In genomic region chr17:44198721-44199552, GRCh38 we compare ENCODE assay signal across 8 cellular contexts. TPM values are rescaled to one million over a fixed set of nuclear protein-coding genes. Genes with fewer than 3 reads are reported as not detected.
DNase-seq lines count a peak whose midpoint lies in the region; ATAC-seq and TF ChIP-seq lines count a peak whose summit lies in the region.

No MANE protein-coding gene starts in this region.

- H3K27ac ChIP-seq in 22Rv1 (peak overlapping the region; percentile 97), OCI-LY7 (ENCODE audit: low read depth, low read length, poor library complexity, severe bottlenecking) (peak overlapping the region; percentile 96), fibroblast of lung (ENCODE audit: insufficient read depth, low read length) (peak overlapping the region; percentile 88)
- peak overlapping the region; percentile 83 for H3K27ac ChIP-seq in naive thymus-derived CD4-positive, alpha-beta T cell (ENCODE audit: low read depth, low read length)

- H3K9me3 ChIP-seq in OCI-LY7 (ENCODE audit: low read length) (no peaks in the 10 kb centered on the region), fibroblast of lung (ENCODE audit: control insufficient read depth, insufficient read depth, low read depth, low read length) (no peaks in the 10 kb centered on the region)
- no peaks in the 10 kb centered on the region for H3K9me3 ChIP-seq in naive thymus-derived CD4-positive, alpha-beta T cell (ENCODE audit: control insufficient read depth in 2 of 3, low read length in 3 of 3)

- H3K4me1 ChIP-seq in OCI-LY7 (ENCODE audit: insufficient read depth, low read length, poor library complexity, severe bottlenecking), result peaks cover 45% of the 10 kb centered on the region
- H3K4me1 ChIP-seq in fibroblast of lung (ENCODE audit: control insufficient read depth, extremely low read depth, insufficient read depth, low read length), result peaks cover 22% of the 10 kb centered on the region
- H3K4me1 ChIP-seq in naive thymus-derived CD4-positive, alpha-beta T cell (ENCODE audit: control insufficient read depth in 2 of 2, insufficient read depth in 2 of 2, low read length in 2 of 2), result peaks cover 25 to 33% of the 10 kb centered on the region in 2 donors

- POLR2A ChIA-PET in OCI-LY7 (lab: Charles Lee), result interaction anchor here (0.6 to 1.7 kb wide), 4 partner anchors 13 to 1854 kb away, joined by 3 to 11 read pairs (median 4); partner anchors contain the start of gene TMUB2
- POLR2A ChIA-PET in naive thymus-derived CD4-positive, alpha-beta T cell (lab: Charles Lee), result interaction anchor here (0.6 to 12.1 kb wide), 13 partner anchors 13 to 1200 kb away, joined by 3 to 319 read pairs (median 4); partner anchors contain the start of genes HDAC5, HEXIM2, SLC25A39 and TMUB2

- no peaks in the 10 kb centered on the region for H4K20me1 ChIP-seq in OCI-LY7 (ENCODE audit: insufficient read depth, low read length)
- no peaks in the 10 kb centered on the region for H4K20me1 ChIP-seq in fibroblast of lung (ENCODE audit: control insufficient read depth, extremely low read depth, insufficient read depth, low read length)

- H3K27ac Mint-ChIP-seq in activated T-helper 1 cell treated with anti-CD3 and anti-CD28 coated beads, Interleukin-12 subunit alpha, Interleukin-12 subunit beta, Interleukin-2, Interleukin-4 antibody, amounts not matched to agents 30 ng/mL and 10 ng/mL and 1 ng/mL, durations not matched to agents 14 hours and 24 hours and 36 hours, result peak overlapping the region; percentile 84
- peak overlapping the region; percentile 84 to 96 (median 93) for H3K27ac Mint-ChIP-seq in naive thymus-derived CD4-positive, alpha-beta T cell

- H3K9me2 ChIP-seq in OCI-LY7 (ENCODE audit: insufficient read depth, low read length), result no peaks in the 10 kb centered on the region

- BruUV-seq in OCI-LY7 (replicated peaks; lab: Mats Ljungman, UMichigan), result no TSS peak

- H3K4me3 Mint-ChIP-seq in activated T-helper 1 cell treated with anti-CD3 and anti-CD28 coated beads, Interleukin-12 subunit alpha, Interleukin-12 subunit beta, Interleukin-2, Interleukin-4 antibody, amounts not matched to agents 30 ng/mL and 10 ng/mL and 1 ng/mL, durations not matched to agents 14 hours and 24 hours and 36 hours, result peak overlapping the region; percentile 88
- peak overlapping the region; percentile 86 to 95 (median 92) for H3K4me3 Mint-ChIP-seq in naive thymus-derived CD4-positive, alpha-beta T cell

- intact Hi-C loops in OCI-LY7 (cut with micrococcal nuclease; ENCODE audit: unreplicated experiment), result no loop called here
- intact Hi-C loops in activated T-helper 1 cell treated with anti-CD3 and anti-CD28 coated beads, Interleukin-12 subunit alpha, Interleukin-12 subunit beta, Interleukin-2, Interleukin-4 antibody, amounts not matched to agents 30 ng/mL and 10 ng/mL and 1 ng/mL, durations not matched to agents 14 hours and 24 hours and 36 hours (cut with micrococcal nuclease), result no loop called here
- intact Hi-C loops in naive thymus-derived CD4-positive, alpha-beta T cell (cut with micrococcal nuclease), result loop anchor here in 1 of 2 donors (1.0 to 5.0 kb wide), 2 partner anchors 13 to 1027 kb away; partner anchors contain the start of genes NBR1 and TMUB2

- no peak for TF ChIP-seq CTCF in 22Rv1 (IDR thresholded peaks at IDR 0.05)
- no peak for TF ChIP-seq CTCF in OCI-LY7 (conservative IDR thresholded peaks at IDR 0.05; ENCODE audit: low read length)
- TF ChIP-seq CTCF in fibroblast of lung (conservative IDR thresholded peaks at IDR 0.05 in 1 of 2, IDR thresholded peaks at IDR 0.05 in 1 of 2; ENCODE audit: low read depth in 1 of 2, low read length in 2 of 2), result no peak

- H3K79me2 ChIP-seq in OCI-LY7 (ENCODE audit: insufficient read depth, low read depth, low read length) (peaks cover 26% of the 10 kb centered on the region), fibroblast of lung (ENCODE audit: control insufficient read depth, insufficient read depth, low read length) (peaks cover 23% of the 10 kb centered on the region)

- H3K9me3 Mint-ChIP-seq in activated T-helper 1 cell treated with anti-CD3 and anti-CD28 coated beads, Interleukin-12 subunit alpha, Interleukin-12 subunit beta, Interleukin-2, Interleukin-4 antibody, amounts not matched to agents 30 ng/mL and 10 ng/mL and 1 ng/mL, durations not matched to agents 14 hours and 24 hours and 36 hours, result no peaks in the 10 kb centered on the region
- H3K9me3 Mint-ChIP-seq in naive thymus-derived CD4-positive, alpha-beta T cell, result peaks cover 0 to 3% (median 0%) of the 10 kb centered on the region in 11 donors

- H3K36me3 Mint-ChIP-seq in activated T-helper 1 cell treated with anti-CD3 and anti-CD28 coated beads, Interleukin-12 subunit alpha, Interleukin-12 subunit beta, Interleukin-2, Interleukin-4 antibody, amounts not matched to agents 30 ng/mL and 10 ng/mL and 1 ng/mL, durations not matched to agents 14 hours and 24 hours and 36 hours (ENCODE audit: low read depth), result peaks cover 26% of the 10 kb centered on the region
- peaks cover 0 to 23% (median 8%) of the 10 kb centered on the region in 5 donors for H3K36me3 Mint-ChIP-seq in naive thymus-derived CD4-positive, alpha-beta T cell

- H3K4me2 ChIP-seq in OCI-LY7 (ENCODE audit: low read length) (peak overlapping the region; percentile 97), fibroblast of lung (ENCODE audit: extremely low read depth, insufficient read depth, low read length) (peak overlapping the region; percentile 97)

- no peaks in the 10 kb centered on the region for H3K27me3 Mint-ChIP-seq in activated T-helper 1 cell treated with anti-CD3 and anti-CD28 coated beads, Interleukin-12 subunit alpha, Interleukin-12 subunit beta, Interleukin-2, Interleukin-4 antibody, amounts not matched to agents 30 ng/mL and 10 ng/mL and 1 ng/mL, durations not matched to agents 14 hours and 24 hours and 36 hours (ENCODE audit: insufficient read depth)
- no peaks in the 10 kb centered on the region for H3K27me3 Mint-ChIP-seq in naive thymus-derived CD4-positive, alpha-beta T cell

- peaks cover 39% of the 10 kb centered on the region for H3K4me1 Mint-ChIP-seq in activated T-helper 1 cell treated with anti-CD3 and anti-CD28 coated beads, Interleukin-12 subunit alpha, Interleukin-12 subunit beta, Interleukin-2, Interleukin-4 antibody, amounts not matched to agents 30 ng/mL and 10 ng/mL and 1 ng/mL, durations not matched to agents 14 hours and 24 hours and 36 hours (ENCODE audit: low read depth)
- peaks cover 32 to 54% (median 45%) of the 10 kb centered on the region in 7 donors for H3K4me1 Mint-ChIP-seq in naive thymus-derived CD4-positive, alpha-beta T cell

- CTCF ChIA-PET in OCI-LY7 (lab: Charles Lee; ENCODE audit: unreplicated experiment), result no interaction called here
- CTCF ChIA-PET in naive thymus-derived CD4-positive, alpha-beta T cell (lab: Charles Lee), result interaction anchor here (0.6 to 2.7 kb wide), 5 partner anchors 10 to 273 kb away, joined by 3 to 13 read pairs (median 8); no protein-coding TSS in a partner anchor

- H3K9ac ChIP-seq in fibroblast of lung (ENCODE audit: insufficient read depth, low read length), result peak overlapping the region; percentile 82

- ATAC-seq in GM18520 (IDR thresholded peaks at IDR 0.05; ENCODE audit: unreplicated experiment) (peak; percentile 6), HG03025 (IDR thresholded peaks at IDR 0.05; ENCODE audit: low FRiP score, unreplicated experiment) (peak; percentile 18)
- ATAC-seq in naive thymus-derived CD4-positive, alpha-beta T cell, result peak; percentile 25

- peak; percentile 77 for DNase-seq in OCI-LY7 (ENCODE audit: low spot score)
- peak; percentile 63 for DNase-seq in activated T-helper 1 cell treated with anti-CD3 and anti-CD28 coated beads, Interleukin-12 subunit alpha, Interleukin-12 subunit beta, Interleukin-2, Interleukin-4 antibody, amounts not matched to agents 30 ng/mL and 10 ng/mL and 1 ng/mL, durations not matched to agents 14 hours and 24 hours and 36 hours (ENCODE audit: low spot score)
- DNase-seq in fibroblast of lung (ENCODE audit: low read depth in 2 of 2), result peak; percentile 30 to 59
- DNase-seq in naive thymus-derived CD4-positive, alpha-beta T cell, result peak; percentile 49 to 75 (median 62)
- peak; percentile 67 for DNase-seq in ureter (ENCODE audit: low spot score)

- peaks cover 39% of the 10 kb centered on the region for H3K36me3 ChIP-seq in OCI-LY7 (ENCODE audit: insufficient read depth, low read length)
- peaks cover 22% of the 10 kb centered on the region for H3K36me3 ChIP-seq in fibroblast of lung (ENCODE audit: control insufficient read depth, insufficient read depth, low read length)
- H3K36me3 ChIP-seq in naive thymus-derived CD4-positive, alpha-beta T cell (ENCODE audit: control insufficient read depth in 2 of 3, insufficient read depth in 3 of 3, low read length in 3 of 3), result peaks cover 0 to 36% (median 12%) of the 10 kb centered on the region in 3 experiments

- no peaks in the 10 kb centered on the region for H3K27me3 ChIP-seq in fibroblast of lung (ENCODE audit: control insufficient read depth, insufficient read depth, low read length)
- no peaks in the 10 kb centered on the region for H3K27me3 ChIP-seq in naive thymus-derived CD4-positive, alpha-beta T cell (ENCODE audit: control insufficient read depth in 2 of 2, insufficient read depth in 2 of 2, low read length in 2 of 2)

- H2AFZ ChIP-seq in OCI-LY7 (ENCODE audit: low read length) (no peak overlapping the region), fibroblast of lung (ENCODE audit: low read length) (no peak overlapping the region)

- peak overlapping the region; percentile 77 for H3K4me3 ChIP-seq in OCI-LY7 (ENCODE audit: low read depth, low read length, poor library complexity, severe bottlenecking)
- H3K4me3 ChIP-seq in fibroblast of lung (replicated peaks in 1 of 4; ENCODE audit: control extremely low read depth in 1 of 4, insufficient read depth in 1 of 4, low read depth in 3 of 4, low read length in 4 of 4), result peak overlapping the region; percentile 73 to 87 (median 80)
- peak overlapping the region; percentile 65 for H3K4me3 ChIP-seq in naive thymus-derived CD4-positive, alpha-beta T cell (ENCODE audit: low read length)

RNA-seq across cellular contexts. Expression of gene ATXN7L3, which starts 0.7 kb away (rescaled TPM):
- 57.7 and 66.5 TPM in 2 replicates for total RNA-seq in OCI-LY7 (2014; rRNA removed; shearing (Covaris generic))
- total RNA-seq in OCI-LY7 (2022) (106 and 107 TPM in 2 replicates), fibroblast of lung (33.6 and 36.5 TPM in 2 replicates), ureter (66.7 TPM)
- 125 and 126 TPM in 2 replicates for total RNA-seq in activated T-helper 1 cell treated with anti-CD3 and anti-CD28 coated beads, Interleukin-12 subunit alpha, Interleukin-12 subunit beta, Interleukin-2, Interleukin-4 antibody, amounts not matched to agents 30 ng/mL and 10 ng/mL and 1 ng/mL, durations not matched to agents 14 hours and 24 hours and 36 hours
- polyA plus RNA-seq in fibroblast of lung, result 31.8 and 34.8 TPM in 2 replicates
- polyA plus RNA-seq in fibroblast of lung (2012), result 32.2 and 32.5 TPM in 2 replicates
- 60.1 and 67.0 TPM in 2 replicates for polyA minus RNA-seq in fibroblast of lung (ENCODE audit: low replicate concordance)
- total RNA-seq in naive thymus-derived CD4-positive, alpha-beta T cell, result 100 to 1,000 TPM in 4 of 5 experiments, 10 to 100 TPM in 1; 93.5 to 130 (median 124) TPM
- polyA plus RNA-seq in naive thymus-derived CD4-positive, alpha-beta T cell, result 10 to 100 TPM; 10.5 to 18.1 TPM

RNA-seq across cellular contexts. Expression of gene TMUB2, which starts 12.2 kb away (rescaled TPM):
- 16.0 and 21.3 TPM in 2 replicates for total RNA-seq in OCI-LY7 (2014; rRNA removed; shearing (Covaris generic))
- total RNA-seq in OCI-LY7 (2022) (21.9 and 25.9 TPM in 2 replicates), fibroblast of lung (36.2 and 45.4 TPM in 2 replicates), ureter (41.4 TPM)
- total RNA-seq in activated T-helper 1 cell treated with anti-CD3 and anti-CD28 coated beads, Interleukin-12 subunit alpha, Interleukin-12 subunit beta, Interleukin-2, Interleukin-4 antibody, amounts not matched to agents 30 ng/mL and 10 ng/mL and 1 ng/mL, durations not matched to agents 14 hours and 24 hours and 36 hours, result 17.3 and 18.7 TPM in 2 replicates
- polyA plus RNA-seq in fibroblast of lung, result 33.1 and 37.3 TPM in 2 replicates
- polyA plus RNA-seq in fibroblast of lung (2012), result 28.1 and 31.8 TPM in 2 replicates
- 40.5 and 47.1 TPM in 2 replicates for polyA minus RNA-seq in fibroblast of lung (ENCODE audit: low replicate concordance)
- 10 to 100 TPM; 34.9 to 56.0 (median 41.6) TPM for total RNA-seq in naive thymus-derived CD4-positive, alpha-beta T cell
- polyA plus RNA-seq in naive thymus-derived CD4-positive, alpha-beta T cell, result 10 to 100 TPM; 21.8 to 24.4 TPM

RNA-seq across cellular contexts. Expression of gene UBTF, which starts 20.5 kb away (rescaled TPM):
- total RNA-seq in OCI-LY7 (2014; rRNA removed; shearing (Covaris generic)), result 155 and 257 TPM in 2 replicates
- total RNA-seq in OCI-LY7 (2022), result 215 and 228 TPM in 2 replicates
- 201 and 215 TPM in 2 replicates for total RNA-seq in activated T-helper 1 cell treated with anti-CD3 and anti-CD28 coated beads, Interleukin-12 subunit alpha, Interleukin-12 subunit beta, Interleukin-2, Interleukin-4 antibody, amounts not matched to agents 30 ng/mL and 10 ng/mL and 1 ng/mL, durations not matched to agents 14 hours and 24 hours and 36 hours
- 42.1 and 49.8 TPM in 2 replicates for total RNA-seq in fibroblast of lung
- polyA plus RNA-seq in fibroblast of lung, result 25.1 and 34.3 TPM in 2 replicates
- polyA plus RNA-seq in fibroblast of lung (2012), result 47.9 and 55.9 TPM in 2 replicates
- polyA minus RNA-seq in fibroblast of lung (ENCODE audit: low replicate concordance), result 33.1 and 43.0 TPM in 2 replicates
- total RNA-seq in naive thymus-derived CD4-positive, alpha-beta T cell, result 100 to 1,000 TPM; 126 to 303 (median 175) TPM
- polyA plus RNA-seq in naive thymus-derived CD4-positive, alpha-beta T cell, result 10 to 100 TPM; 49.0 to 84.7 TPM
- total RNA-seq in ureter, result 108 TPM

RNA-seq across cellular contexts. Expression of gene ASB16, which starts 28.4 kb away (rescaled TPM):
- 0.44 and 0.57 TPM in 2 replicates for total RNA-seq in OCI-LY7 (2014; rRNA removed; shearing (Covaris generic))
- 0.30 and 1.7 TPM in 2 replicates for total RNA-seq in OCI-LY7 (2022)
- total RNA-seq in activated T-helper 1 cell treated with anti-CD3 and anti-CD28 coated beads, Interleukin-12 subunit alpha, Interleukin-12 subunit beta, Interleukin-2, Interleukin-4 antibody, amounts not matched to agents 30 ng/mL and 10 ng/mL and 1 ng/mL, durations not matched to agents 14 hours and 24 hours and 36 hours, result 0.31 and 0.42 TPM in 2 replicates
- under 0.01 and 0.17 TPM in 2 replicates for total RNA-seq in fibroblast of lung
- polyA plus RNA-seq in fibroblast of lung, result 0.07 TPM in 1 of 2 replicates, not detected in the other
- 0.48 and 0.63 TPM in 2 replicates for polyA plus RNA-seq in fibroblast of lung (2012)
- 1.1 and 1.5 TPM in 2 replicates for polyA minus RNA-seq in fibroblast of lung (ENCODE audit: low replicate concordance)
- total RNA-seq in naive thymus-derived CD4-positive, alpha-beta T cell, result under 1 TPM in 1 of 5 experiments, not detected in 4; 0.34 TPM
- polyA plus RNA-seq in naive thymus-derived CD4-positive, alpha-beta T cell, result under 1 TPM in 1 of 2 donors, not detected in 1; 0.08 TPM
- total RNA-seq in ureter, result 0.36 TPM

RNA-seq across cellular contexts. Expression of gene HROB, which starts 57.2 kb away (rescaled TPM):
- 10.9 and 13.3 TPM in 2 replicates for total RNA-seq in OCI-LY7 (2014; rRNA removed; shearing (Covaris generic))
- total RNA-seq in OCI-LY7 (2022) (24.7 and 27.3 TPM in 2 replicates), fibroblast of lung (1.0 and 1.5 TPM in 2 replicates), ureter (1.3 TPM)
- total RNA-seq in activated T-helper 1 cell treated with anti-CD3 and anti-CD28 coated beads, Interleukin-12 subunit alpha, Interleukin-12 subunit beta, Interleukin-2, Interleukin-4 antibody, amounts not matched to agents 30 ng/mL and 10 ng/mL and 1 ng/mL, durations not matched to agents 14 hours and 24 hours and 36 hours, result 23.0 and 23.1 TPM in 2 replicates
- 1.8 and 4.7 TPM in 2 replicates for polyA plus RNA-seq in fibroblast of lung
- polyA plus RNA-seq in fibroblast of lung (2012), result 1.4 and 4.5 TPM in 2 replicates
- polyA minus RNA-seq in fibroblast of lung (ENCODE audit: low replicate concordance), result 2.3 and 16.6 TPM in 2 replicates
- total RNA-seq in naive thymus-derived CD4-positive, alpha-beta T cell, result 10 to 100 TPM in 1 of 5 experiments, 1 to 10 TPM in 2, under 1 TPM in 2; 0.76 to 12.3 (median 2.1) TPM
- polyA plus RNA-seq in naive thymus-derived CD4-positive, alpha-beta T cell, result under 1 TPM; 0.26 to 0.48 TPM

Comparison
In these comparisons a context has a peak if more than half of its experiments do, and no peak if none do; other contexts are left out.
1. Peak in every context shown above with its lines: DNase-seq, ATAC-seq, H3K4me3 ChIP-seq and H3K27ac ChIP-seq.